8 cellular contexts compared by ENCODE assay signal in the genomic region with DNA sequence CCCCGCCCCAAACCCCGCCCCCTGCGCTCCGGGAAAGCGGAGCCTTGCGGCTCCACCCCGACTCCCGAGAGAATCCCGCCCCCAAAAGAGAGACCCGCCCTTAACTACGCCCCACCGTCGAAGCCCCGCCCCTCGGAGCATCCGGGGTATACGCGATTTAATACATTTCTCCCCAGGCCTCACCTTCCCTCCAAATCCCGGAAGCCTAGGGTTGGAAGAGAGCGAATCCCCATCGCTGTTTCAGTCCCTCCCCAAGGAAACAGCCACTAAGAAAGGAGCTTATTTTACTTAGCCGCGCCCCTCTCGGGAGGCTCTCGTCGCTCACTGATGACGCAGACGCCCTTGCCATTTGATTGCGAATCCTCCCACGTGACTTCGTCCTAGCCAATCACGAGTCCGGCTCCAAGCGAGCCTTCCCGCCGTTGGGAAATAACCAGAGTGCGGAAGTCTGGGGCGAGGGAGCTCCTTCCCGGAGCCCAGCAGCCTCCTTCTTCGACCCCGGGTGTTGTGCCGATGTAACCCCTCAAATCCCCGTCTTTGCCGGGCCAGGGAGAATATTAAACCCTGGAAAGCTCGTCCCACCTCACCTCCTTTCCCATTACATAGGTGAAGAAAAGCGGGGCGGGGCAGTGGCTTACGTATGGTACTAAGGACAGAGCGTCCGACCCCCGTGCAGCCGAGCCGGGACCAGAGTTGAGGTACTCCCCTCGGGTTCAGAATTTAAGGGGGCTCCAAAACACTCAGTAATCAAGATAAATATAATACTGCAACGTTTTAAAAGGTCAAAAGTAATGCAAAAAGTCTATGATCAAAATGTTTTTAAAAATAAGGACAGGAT. TPM values are rescaled to one million over a fixed set of nuclear protein-coding genes. Genes with fewer than 3 reads are reported as not detected.
A peak's percentile ranks its signal among the peaks of the same experiment; 100 is the strongest.
DNase-seq lines count a peak whose midpoint lies in the region; ATAC-seq and TF ChIP-seq lines count a peak whose summit lies in the region.

No MANE protein-coding gene starts in this region.

- peak overlapping the region; percentile 89 for H3K27ac ChIP-seq in DND-41 (ENCODE audit: low read length)
- peak overlapping the region; percentile 82 for H3K27ac ChIP-seq in KOPT-K1 (ENCODE audit: low read depth, low read length, poor library complexity, severe bottlenecking)
- peak overlapping the region; percentile 85 to 97 (median 90) for H3K27ac ChIP-seq in Peyer's patch
- peak overlapping the region; percentile 91 to 94 (median 92) for H3K27ac ChIP-seq in esophagus squamous epithelium
- peak overlapping the region; percentile 96 for H3K27ac ChIP-seq in muscle layer of duodenum (ENCODE audit: low read length)

- peaks cover under 1% of the 10 kb centered on the region for H3K27me3 ChIP-seq in DND-41 (ENCODE audit: insufficient read depth, low read length, poor library complexity)
- no peaks in the 10 kb centered on the region for H3K27me3 ChIP-seq in Peyer's patch
- H3K27me3 ChIP-seq in esophagus squamous epithelium = peaks cover 0 to 5% (median 0%) of the 10 kb centered on the region in 4 donors
- H3K27me3 ChIP-seq in muscle layer of duodenum (ENCODE audit: low read depth, low read length) = no peaks in the 10 kb centered on the region

- H3K36me3 ChIP-seq in DND-41 (ENCODE audit: insufficient read depth, low read length) (no peaks in the 10 kb centered on the region), KOPT-K1 (ENCODE audit: insufficient read depth, low read length) (no peaks in the 10 kb centered on the region), Peyer's patch (no peaks in the 10 kb centered on the region), esophagus squamous epithelium (peaks cover 0 to 5% (median 0%) of the 10 kb centered on the region in 3 donors), muscle layer of duodenum (ENCODE audit: control insufficient read depth in 1 of 2, insufficient read depth in 2 of 2, low read length in 2 of 2) (no peaks in the 10 kb centered on the region)

- H2AFZ ChIP-seq in DND-41 (ENCODE audit: low read depth, low read length) = peak overlapping the region; percentile 81

- 0 to 1% methylated on average over 12 to 28 of the region's 55 CpGs for WGBS in esophagus squamous epithelium, 2 donors

- H3K4me1 ChIP-seq in DND-41 (ENCODE audit: insufficient read depth, low read length) (peaks cover 26% of the 10 kb centered on the region), Peyer's patch (peaks cover 3 to 23% (median 6%) of the 10 kb centered on the region in 4 donors), esophagus squamous epithelium (peaks cover 14 to 41% (median 24%) of the 10 kb centered on the region in 3 donors), muscle layer of duodenum (ENCODE audit: control insufficient read depth in 1 of 2, insufficient read depth in 2 of 2, low read length in 2 of 2) (peaks cover 11 to 21% of the 10 kb centered on the region in 2 donors)

- H3K4me3 ChIP-seq in DND-41 (ENCODE audit: low read depth in 1 of 2, low read length in 2 of 2) (peak overlapping the region; percentile 92 to 98; a peak in 3 of 4 replicates), Peyer's patch (peak overlapping the region; percentile 70 to 79 (median 74)), esophagus squamous epithelium (peak overlapping the region; percentile 65 to 83 (median 74)), muscle layer of duodenum (ENCODE audit: low read depth in 1 of 2, low read length in 2 of 2) (peak overlapping the region; percentile 81 to 86)

- H3K9ac ChIP-seq in DND-41 (ENCODE audit: low read depth, low read length) = peak overlapping the region; percentile 95

- TF ChIP-seq CTCF in DND-41 (IDR thresholded peaks at IDR 0.05; ENCODE audit: borderline replicate concordance, extremely low read depth, low read length, poor library complexity, severe bottlenecking) (no peak), Peyer's patch (IDR thresholded peaks at IDR 0.05) (peak in 2 of 6 experiments; percentile 3 to 13), esophagus squamous epithelium (IDR thresholded peaks at IDR 0.05) (peak in 1 of 6 experiments; percentile 7)

- intact Hi-C loops in esophagus squamous epithelium (cut with DNase I) = no loop called here

- DNase-seq in DND-41 (peak; percentile 100), Peyer's patch (peak; percentile 99 to 100 (median 100)), activated T-helper 1 cell treated with Interleukin-2 at 50 U/mL for 16 hours (ENCODE audit: low read depth) (peak; percentile 96), esophagus squamous epithelium (lab: John Stamatoyannopoulos, UW) (peak; percentile 98)
- peak; percentile 99 for DNase-seq in stimulated activated CD8-positive, alpha-beta memory T cell treated with anti-CD3 and anti-CD28 coated beads, Interleukin-7, amount 100 ng/mL, for 24 hours (ENCODE audit: low read depth)

- ATAC-seq in DND-41 (ENCODE audit: insufficient read depth, low read depth) (peak; percentile 94), GM21825 (IDR thresholded peaks at IDR 0.05; ENCODE audit: unreplicated experiment) (peak; percentile 80)

- H4K20me1 ChIP-seq in DND-41 (ENCODE audit: insufficient read depth, low read length) = no peaks in the 10 kb centered on the region

- H3K4me2 ChIP-seq in DND-41 (ENCODE audit: insufficient read depth, low read length) = peak overlapping the region; percentile 100

- peak; percentile 98 for TF ChIP-seq POLR2A in Peyer's patch (IDR thresholded peaks at IDR 0.05)
- peak in 3 of 4 donors; percentile 88 to 97 (median 96) for TF ChIP-seq POLR2A in esophagus squamous epithelium (IDR thresholded peaks at IDR 0.05)

- H3K9me3 ChIP-seq in DND-41 (ENCODE audit: insufficient read depth, low read length, severe bottlenecking) (no peaks in the 10 kb centered on the region), KOPT-K1 (ENCODE audit: insufficient read depth, low read length, poor library complexity, severe bottlenecking) (no peaks in the 10 kb centered on the region), Peyer's patch (no peaks in the 10 kb centered on the region), esophagus squamous epithelium (no peaks in the 10 kb centered on the region), muscle layer of duodenum (ENCODE audit: control insufficient read depth in 1 of 2, low read length in 2 of 2) (no peaks in the 10 kb centered on the region)

- H3K79me2 ChIP-seq in DND-41 (ENCODE audit: insufficient read depth, low read length) = peaks cover 17% of the 10 kb centered on the region

RNA-seq across cellular contexts. Expression of a gene that starts 0.5 kb away (rescaled TPM):
- 10 to 100 TPM in 3 of 4 donors, 1 to 10 TPM in 1; 1.7 to 16.1 (median 13.1) TPM for total RNA-seq in Peyer's patch
- total RNA-seq in esophagus squamous epithelium = 10 to 100 TPM; 24.4 to 46.4 (median 32.4) TPM

RNA-seq across cellular contexts. Expression of a gene that starts 13.6 kb away (rescaled TPM):
- total RNA-seq in Peyer's patch (1 to 10 TPM in 1 of 4 donors, under 1 TPM in 1, not detected in 2; 0.13 to 2.7 TPM), esophagus squamous epithelium (1 to 10 TPM in 1 of 4 donors, under 1 TPM in 2, not detected in 1; 0.13 to 4.6 (median 0.19) TPM)

RNA-seq across cellular contexts. Expression of a gene that starts 20.2 kb away (rescaled TPM):
- 100 to 1,000 TPM in 1 of 4 donors, 10 to 100 TPM in 2, not detected in 1; 79.9 to 161 (median 82.1) TPM for total RNA-seq in Peyer's patch
- 1 to 10 TPM in 2 of 4 donors, under 1 TPM in 2; 0.19 to 6.0 (median 1.9) TPM for total RNA-seq in esophagus squamous epithelium

RNA-seq across cellular contexts. Expression of a gene that starts 49.8 kb away (rescaled TPM):
- total RNA-seq in Peyer's patch (1 to 10 TPM in 3 of 4 donors, not detected in 1; 1.6 to 3.7 (median 2.3) TPM), esophagus squamous epithelium (10 to 100 TPM in 1 of 4 donors, 1 to 10 TPM in 3; 2.9 to 12.1 (median 6.7) TPM)

RNA-seq across cellular contexts. Expression of a gene that starts 50.8 kb away (rescaled TPM):
- 10 to 100 TPM in 1 of 4 donors, 1 to 10 TPM in 2, not detected in 1; 4.6 to 11.9 (median 8.8) TPM for total RNA-seq in Peyer's patch
- 1 to 10 TPM in 1 of 4 donors, under 1 TPM in 2, not detected in 1; 0.38 to 1.4 (median 0.41) TPM for total RNA-seq in esophagus squamous epithelium

Comparison
In these comparisons a context has a peak if more than half of its experiments do, and no peak if none do; other contexts are left out.
1. Peak in every context shown above with its lines: DNase-seq, ATAC-seq, H3K4me3 ChIP-seq and H3K27ac ChIP-seq.